In the genomic region with DNA sequence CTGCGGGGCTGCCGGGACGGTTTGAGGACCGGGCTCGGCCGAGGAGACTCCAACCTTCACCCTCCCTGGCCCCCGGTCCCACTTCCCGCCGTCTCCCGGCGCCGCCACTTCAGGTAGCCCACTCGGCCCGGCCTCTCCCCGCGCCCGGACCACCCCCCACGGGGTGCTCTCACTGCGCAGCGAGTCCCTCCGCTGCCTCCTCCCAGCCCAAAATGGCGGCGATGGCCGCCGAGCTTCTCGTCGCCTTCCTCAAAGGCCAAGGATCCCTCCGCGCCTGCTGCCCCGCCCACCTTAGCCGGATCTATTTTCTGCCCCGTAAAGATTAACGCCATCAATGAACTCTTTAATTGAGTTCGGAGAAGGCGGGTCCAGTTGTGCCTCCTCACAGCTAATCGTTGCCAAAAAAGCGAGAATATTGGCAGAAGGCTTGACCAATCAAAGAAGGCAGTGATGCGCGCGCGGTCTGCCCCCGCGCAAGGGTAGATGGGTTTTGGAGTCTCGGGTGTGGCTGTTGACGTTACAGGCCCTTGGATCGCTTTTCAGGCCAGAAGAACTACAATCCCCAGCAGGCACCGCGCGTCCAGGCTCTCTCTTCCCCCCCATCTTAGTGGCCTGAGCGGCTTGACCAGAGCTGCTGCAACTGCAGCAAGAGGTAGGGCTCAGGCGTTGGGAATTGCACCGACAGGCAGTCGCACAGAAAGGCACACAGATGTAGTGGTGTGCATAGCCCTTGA, we compare ENCODE assay signal across 8 cellular contexts. TPM values are rescaled to one million over a fixed set of nuclear protein-coding genes. Genes with fewer than 3 reads are reported as not detected.
A peak's percentile ranks its signal among the peaks of the same experiment; 100 is the strongest.
DNase-seq lines count a peak whose midpoint lies in the region; ATAC-seq and TF ChIP-seq lines count a peak whose summit lies in the region.

A gene with protein sequence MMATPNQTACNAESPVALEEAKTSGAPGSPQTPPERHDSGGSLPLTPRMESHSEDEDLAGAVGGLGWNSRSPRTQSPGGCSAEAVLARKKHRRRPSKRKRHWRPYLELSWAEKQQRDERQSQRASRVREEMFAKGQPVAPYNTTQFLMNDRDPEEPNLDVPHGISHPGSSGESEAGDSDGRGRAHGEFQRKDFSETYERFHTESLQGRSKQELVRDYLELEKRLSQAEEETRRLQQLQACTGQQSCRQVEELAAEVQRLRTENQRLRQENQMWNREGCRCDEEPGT (plus strand): TSS at position 588 of the 734 bp plus-strand sequence. CDS start 919 bp downstream, outside the sequence.

- H3K4me3 Mint-ChIP-seq in activated naive CD8-positive, alpha-beta T cell: peak within 1 kb of the TSS; percentile 100

- H3K4me1 Mint-ChIP-seq in activated naive CD8-positive, alpha-beta T cell (ENCODE audit: low read depth): peaks cover 38% of the 10 kb centered on the region

- no peaks in the 10 kb centered on the region for H3K27me3 Mint-ChIP-seq in activated naive CD8-positive, alpha-beta T cell

- peak; percentile 86 for ATAC-seq in HG02623 (IDR thresholded peaks at IDR 0.05; ENCODE audit: unreplicated experiment)
- ATAC-seq in SK-N-SH treated with all-trans-retinoic acid at 6 μM for 48 hours: peak; percentile 95

- H3K36me3 Mint-ChIP-seq in activated naive CD8-positive, alpha-beta T cell: peaks cover 8% of the 10 kb centered on the region

- TF ChIP-seq CTCF in GM10266 (IDR thresholded peaks at IDR 0.05; ENCODE audit: control insufficient read depth, insufficient read depth, low read depth, missing control alignments): no peak

- peak within 1 kb of the TSS; percentile 95 for H3K27ac ChIP-seq in temporal lobe (ENCODE audit: low read depth, low read length)

- no peaks in the 10 kb centered on the region for H3K9me3 Mint-ChIP-seq in activated naive CD8-positive, alpha-beta T cell (ENCODE audit: low read depth)

- H3K27ac Mint-ChIP-seq in activated naive CD8-positive, alpha-beta T cell: peak within 1 kb of the TSS; percentile 99

- peak; percentile 95 for DNase-seq in GM10266 (ENCODE audit: extremely low spot score)
- peak; percentile 99 for DNase-seq in NCI-H1092 treated with DMSO at 0.1 percent for 48 hours (lab: John Stamatoyannopoulos, UW)
- DNase-seq in glomerular visceral epithelial cell (ENCODE audit: extremely low spot score): peak; percentile 100
- peak; percentile 99 for DNase-seq in occipital lobe (lab: John Stamatoyannopoulos, UW)

TF ChIP-seq in SK-N-SH treated with all-trans-retinoic acid at 6 μM for 48 hours, 23 proteins besides CTCF, POLR2A, EP300 and RAD21:
- TF ChIP-seq, protein P1, sequence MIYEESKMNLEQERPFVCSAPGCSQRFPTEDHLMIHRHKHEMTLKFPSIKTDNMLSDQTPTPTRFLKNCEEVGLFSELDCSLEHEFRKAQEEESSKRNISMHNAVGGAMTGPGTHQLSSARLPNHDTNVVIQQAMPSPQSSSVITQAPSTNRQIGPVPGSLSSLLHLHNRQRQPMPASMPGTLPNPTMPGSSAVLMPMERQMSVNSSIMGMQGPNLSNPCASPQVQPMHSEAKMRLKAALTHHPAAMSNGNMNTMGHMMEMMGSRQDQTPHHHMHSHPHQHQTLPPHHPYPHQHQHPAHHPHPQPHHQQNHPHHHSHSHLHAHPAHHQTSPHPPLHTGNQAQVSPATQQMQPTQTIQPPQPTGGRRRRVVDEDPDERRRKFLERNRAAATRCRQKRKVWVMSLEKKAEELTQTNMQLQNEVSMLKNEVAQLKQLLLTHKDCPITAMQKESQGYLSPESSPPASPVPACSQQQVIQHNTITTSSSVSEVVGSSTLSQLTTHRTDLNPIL (CRISPR knock-in tag; IDR thresholded peaks at IDR 0.05; ENCODE audit: low read depth): no peak
- 0 out of 2 replicates have a peak, but pooled peaks have one; percentile 48 for TF ChIP-seq ZNF8 (CRISPR knock-in tag; IDR thresholded peaks at IDR 0.05)
- TF ChIP-seq ZNF70 (CRISPR knock-in tag; IDR thresholded peaks at IDR 0.05): 0 out of 2 replicates have a peak, but pooled peaks have one; percentile 11
- no peak for TF ChIP-seq ZFP3 (CRISPR knock-in tag; IDR thresholded peaks at IDR 0.05)
- TF ChIP-seq PATZ1 (CRISPR knock-in tag; IDR thresholded peaks at IDR 0.05; ENCODE audit: borderline replicate concordance): 0 out of 2 replicates have a peak, but pooled peaks have one; percentile 1

RNA-seq across cellular contexts. Expression of the gene that starts here (rescaled TPM):
- total RNA-seq in occipital lobe (8.1 TPM), temporal lobe (8.4 TPM)

Comparison
In these comparisons a context has a peak if more than half of its experiments do, and no peak if none do; other contexts are left out.
1. Peak in every context shown above with its lines: DNase-seq, ATAC-seq and H3K27ac ChIP-seq.